Comparison of ENCODE assay signal across 9 cellular contexts in the genomic region with DNA sequence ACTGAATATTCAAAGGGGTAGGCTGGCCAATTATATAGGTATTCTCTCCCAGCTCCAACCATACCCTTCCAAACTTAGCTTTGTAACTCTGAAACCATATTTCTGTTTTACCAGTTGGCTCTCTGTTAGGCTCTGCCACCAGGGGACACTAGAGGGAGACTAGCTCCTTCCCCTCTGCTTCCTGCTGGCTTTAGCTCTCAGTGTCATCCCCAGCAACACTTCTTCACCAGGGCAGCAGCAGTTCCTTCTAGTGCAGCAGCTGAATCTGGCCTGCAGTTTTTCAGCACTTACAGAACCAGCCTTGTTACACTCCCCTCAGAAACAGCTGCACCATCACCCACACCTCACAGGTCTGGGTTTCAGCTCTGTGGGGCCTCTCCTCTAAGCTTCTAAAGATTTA.
A peak's percentile ranks its signal among the peaks of the same experiment; 100 is the strongest.
DNase-seq lines count a peak whose midpoint lies in the region; ATAC-seq and TF ChIP-seq lines count a peak whose summit lies in the region.
"Had no signal": no experiment of that assay in that cellular context is flagged by ENCODE, and none has a peak within 500 bp of the region (broad histone marks: within the 10 kb centered on the region; RNA-seq: fewer than 3 reads in every experiment).

No MANE protein-coding gene starts in this region.

- H3K9me3 ChIP-seq in NT2/D1 (ENCODE audit: insufficient read depth, low read length), result no peaks in the 10 kb centered on the region
- H3K9me3 ChIP-seq: upper lobe of left lung had no signal

- peak; percentile 35 for TF ChIP-seq CTCF in choroid plexus epithelial cell (conservative IDR thresholded peaks at IDR 0.05; ENCODE audit: low read depth, low read length)

- H3K9ac ChIP-seq in NT2/D1 (ENCODE audit: insufficient read length, low read depth), result no peak overlapping the region

- no peak for ATAC-seq in GM19351 (IDR thresholded peaks at IDR 0.05; ENCODE audit: unreplicated experiment)

- DNase-seq in DMS 273 (lab: John Stamatoyannopoulos, UW; ENCODE audit: unreplicated experiment), result peak; percentile 32
- DNase-seq in DMS 273 treated with DMSO at 0.1 percent for 48 hours (lab: John Stamatoyannopoulos, UW), result no peak
- peak; percentile 46 for DNase-seq in NT2/D1 (ENCODE audit: low read depth, low spot score)
- DNase-seq in choroid plexus epithelial cell (ENCODE audit: low read depth), result peak; percentile 10
- DNase-seq in stimulated activated CD4-positive, alpha-beta T cell treated with anti-CD3 and anti-CD28 coated beads, Interleukin-12 subunit alpha, Interleukin-12 subunit beta, amount 100 ng/mL, for 4 hours, result peak; percentile 32
- DNase-seq in HuH-7.5 (ENCODE audit: low spot score), result no peak
- DNase-seq in activated CD4-positive, CD25-positive, alpha-beta regulatory T cell treated with anti-CD3 and anti-CD28 coated beads, Interleukin-2, amount 50 U/mL, for 72 hours, result no peak

- H3K4me3 ChIP-seq in NT2/D1 (ENCODE audit: insufficient read length, low read depth), result no peak overlapping the region
- no peak overlapping the region for H3K4me3 ChIP-seq in choroid plexus epithelial cell (ENCODE audit: low read depth, low read length)
- H3K4me3 ChIP-seq: upper lobe of left lung had no signal

- H3K36me3 ChIP-seq in NT2/D1 (ENCODE audit: insufficient read depth, insufficient read length, low read length), result no peaks in the 10 kb centered on the region
- H3K36me3 ChIP-seq: upper lobe of left lung had no signal

- no peaks in the 10 kb centered on the region for H3K4me1 ChIP-seq in NT2/D1 (ENCODE audit: insufficient read depth, insufficient read length)

- no peaks in the 10 kb centered on the region for H3K27me3 ChIP-seq in NT2/D1 (ENCODE audit: insufficient read depth, insufficient read length)
- H3K27me3 ChIP-seq: upper lobe of left lung had no signal

Comparison
In these comparisons a context has a peak if more than half of its experiments do, and no peak if none do; other contexts are left out.
1. DNase-seq: peak in DMS 273 (single experiment), NT2/D1 (single experiment), choroid plexus epithelial cell (single experiment) and stimulated activated CD4-positive, alpha-beta T cell treated with anti-CD3 and anti-CD28 coated beads, Interleukin-12 subunit alpha, Interleukin-12 subunit beta, amount 100 ng/mL, for 4 hours (single experiment); none in DMS 273 treated with DMSO at 0.1 percent for 48 hours (single experiment), HuH-7.5 (single experiment) and activated CD4-positive, CD25-positive, alpha-beta regulatory T cell treated with anti-CD3 and anti-CD28 coated beads, Interleukin-2, amount 50 U/mL, for 72 hours (single experiment).